Comparison of ENCODE assay signal across 13 cellular contexts in the genomic region with DNA sequence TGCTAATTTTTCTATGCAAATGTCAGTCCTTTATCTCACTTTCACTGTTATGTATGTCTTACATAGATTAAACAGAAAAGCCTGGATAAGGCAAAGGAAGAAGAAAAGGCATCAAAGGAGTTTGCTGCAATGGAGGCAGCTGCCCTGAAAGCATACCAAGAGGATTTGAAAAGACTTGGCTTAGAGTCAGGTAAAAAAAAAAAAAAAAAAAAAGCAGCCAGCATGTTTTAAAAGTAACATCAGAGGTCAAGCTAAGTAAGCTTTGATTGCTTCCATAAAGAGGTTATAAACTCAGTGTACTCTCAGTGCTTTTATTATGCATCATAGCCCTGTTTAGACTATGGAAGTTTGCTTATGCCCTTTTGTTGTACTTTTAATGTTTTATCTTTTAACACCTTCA. TPM values are rescaled to one million over a fixed set of nuclear protein-coding genes. Genes with fewer than 3 reads are reported as not detected.
DNase-seq lines count a peak whose midpoint lies in the region; ATAC-seq and TF ChIP-seq lines count a peak whose summit lies in the region.
"Had no signal": no experiment of that assay in that cellular context is flagged by ENCODE, and none has a peak within 500 bp of the region (broad histone marks: within the 10 kb centered on the region; RNA-seq: fewer than 3 reads in every experiment).

No MANE protein-coding gene starts in this region.

- no peak overlapping the region for H3K9ac ChIP-seq in Karpas-422 (ENCODE audit: low read length)

- H3K4me1 ChIP-seq in Karpas-422 (ENCODE audit: low read length): peaks cover 24% of the 10 kb centered on the region

- no peak overlapping the region for H2AFZ ChIP-seq in Karpas-422 (ENCODE audit: low read length)

- ATAC-seq in HG02642 (IDR thresholded peaks at IDR 0.05; ENCODE audit: poor library complexity, unreplicated experiment): no peak
- ATAC-seq: GM12878; naive thymus-derived CD4-positive, alpha-beta T cell had no signal

- H3K4me2 ChIP-seq in Karpas-422 (ENCODE audit: low read depth, low read length, poor library complexity, severe bottlenecking): no peak overlapping the region

- intact Hi-C loops in dorsolateral prefrontal cortex (cut with DNase I): no loop called here

- H3K4me3 ChIP-seq in AG09309 (ENCODE audit: control insufficient read depth, low read depth, low read length) (no peak overlapping the region), Karpas-422 (ENCODE audit: low read length) (no peak overlapping the region), dorsolateral prefrontal cortex (peak overlapping the region in 1 of 59 donors; percentile 1)
- H3K4me3 ChIP-seq: GM12878, Peyer's patch had no signal

- H3K27me3 ChIP-seq in Karpas-422 (ENCODE audit: low read length): no peaks in the 10 kb centered on the region
- H3K27me3 ChIP-seq in dorsolateral prefrontal cortex: no peaks in the 10 kb centered on the region
- H3K27me3 ChIP-seq: Peyer's patch had no signal

- DNase-seq in AG09309 (ENCODE audit: low read depth): peak; percentile 46
- DNase-seq in Karpas-422: peak; percentile 34
- no peak for DNase-seq in dorsolateral prefrontal cortex
- DNase-seq in non-pigmented ciliary epithelial cell (ENCODE audit: low read depth): peak; percentile 57
- no peak for DNase-seq in NK-92 (lab: John Stamatoyannopoulos, UW; ENCODE audit: unreplicated experiment)
- no peak for DNase-seq in DMS153 treated with DMSO at 0.1 percent for 48 hours (lab: John Stamatoyannopoulos, UW; ENCODE audit: unreplicated experiment)
- DNase-seq in NCI-H1417 treated with DMSO at 0.1 percent for 48 hours (lab: John Stamatoyannopoulos, UW): no peak
- DNase-seq: cerebellar nuclear complex; naive thymus-derived CD4-positive, alpha-beta T cell; NCI-H2107; Peyer's patch had no signal

- H3K9me3 ChIP-seq in Karpas-422 (ENCODE audit: low read length): no peaks in the 10 kb centered on the region
- H3K9me3 ChIP-seq: Peyer's patch had no signal

- peaks cover 34% of the 10 kb centered on the region for H3K36me3 ChIP-seq in Karpas-422 (ENCODE audit: insufficient read depth, low read length)

- H3K27ac ChIP-seq in Karpas-422 (ENCODE audit: low read length) (no peak overlapping the region), dorsolateral prefrontal cortex (peak overlapping the region in 33 of 59 donors; percentile 1 to 100 (median 47))

- H3K9me2 ChIP-seq in Karpas-422 (replicated peaks; ENCODE audit: insufficient read depth, low read length): no peaks in the 10 kb centered on the region

- no peaks in the 10 kb centered on the region for H4K20me1 ChIP-seq in Karpas-422 (ENCODE audit: insufficient read depth, low read depth, low read length)

- no peak for TF ChIP-seq CTCF in AG09309 (IDR thresholded peaks at IDR 0.05; ENCODE audit: control insufficient read depth, insufficient read depth, low read depth, low read length, missing control alignments)
- TF ChIP-seq CTCF in dorsolateral prefrontal cortex (IDR thresholded peaks at IDR 0.05 in 54 of 56, conservative IDR thresholded peaks at IDR 0.05 in 2 of 56; ENCODE audit: low read depth in 1 of 56, partially characterized antibody in 56 of 56): no peak

- peaks cover 27% of the 10 kb centered on the region for H3K79me2 ChIP-seq in Karpas-422 (ENCODE audit: low read length)

RNA-seq across cellular contexts. Expression of a gene that starts 3.8 kb away (rescaled TPM):
- total RNA-seq in Karpas-422 (2014; rRNA removed; shearing (Covaris generic); ENCODE audit: low replicate concordance): 4.5 and 6.0 TPM in 2 replicates
- 10 to 100 TPM; 10.6 to 23.8 (median 17.6) TPM for total RNA-seq in dorsolateral prefrontal cortex

RNA-seq across cellular contexts. Expression of a gene that starts 46.0 kb away (rescaled TPM):
- 66.1 and 84.0 TPM in 2 replicates for total RNA-seq in Karpas-422 (2014; rRNA removed; shearing (Covaris generic); ENCODE audit: low replicate concordance)
- total RNA-seq in dorsolateral prefrontal cortex: 10 to 100 TPM in 119 of 120 experiments, 1 to 10 TPM in 1; 9.7 to 41.8 (median 20.2) TPM

Comparison
In these comparisons a context has a peak if more than half of its experiments do, and no peak if none do; other contexts are left out.
1. DNase-seq: peak in AG09309 (single experiment), Karpas-422 (single experiment) and non-pigmented ciliary epithelial cell (single experiment); none in dorsolateral prefrontal cortex (0 of 10), NK-92 (single experiment), DMS153 treated with DMSO at 0.1 percent for 48 hours (single experiment) and NCI-H1417 treated with DMSO at 0.1 percent for 48 hours (single experiment).